ENCODE assay signal across 9 cellular contexts in genomic region chr10:3036155-3036554, GRCh38. TPM values are rescaled to one million over a fixed set of nuclear protein-coding genes. Genes with fewer than 3 reads are reported as not detected.
A peak's percentile ranks its signal among the peaks of the same experiment; 100 is the strongest.
DNase-seq lines count a peak whose midpoint lies in the region; ATAC-seq and TF ChIP-seq lines count a peak whose summit lies in the region.
"Had no signal": no experiment of that assay in that cellular context is flagged by ENCODE, and none has a peak within 500 bp of the region (broad histone marks: within the 10 kb centered on the region; RNA-seq: fewer than 3 reads in every experiment).

No MANE protein-coding gene starts in this region.

- no peak overlapping the region for H3K4me2 ChIP-seq in hepatocyte

- no peaks in the 10 kb centered on the region for H4K20me1 ChIP-seq in hepatocyte (ENCODE audit: insufficient read depth, poor library complexity, severe bottlenecking)

- H3K4me1 Mint-ChIP-seq in activated B cell treated with CpG ODN at 0.5 μM for 24 hours, result peaks cover 45% of the 10 kb centered on the region
- peaks cover 0 to 2% (median 0%) of the 10 kb centered on the region in 4 donors for H3K4me1 Mint-ChIP-seq in CD4-positive, alpha-beta memory T cell
- H3K4me1 Mint-ChIP-seq: neural crest cell had no signal

- H3K27me3 ChIP-seq in hepatocyte, result no peaks in the 10 kb centered on the region
- no peaks in the 10 kb centered on the region for H3K27me3 ChIP-seq in CD4-positive, alpha-beta memory T cell (ENCODE audit: insufficient read depth, low read length)

- peak overlapping the region; percentile 25 for H3K4me3 Mint-ChIP-seq in activated B cell treated with CpG ODN at 0.5 μM for 24 hours
- no peak overlapping the region for H3K4me3 Mint-ChIP-seq in CD4-positive, alpha-beta memory T cell
- H3K4me3 Mint-ChIP-seq: neural crest cell had no signal

- no peaks in the 10 kb centered on the region for H3K27me3 Mint-ChIP-seq in activated B cell treated with CpG ODN at 0.5 μM for 24 hours
- H3K27me3 Mint-ChIP-seq in CD4-positive, alpha-beta memory T cell, result peaks cover 28 to 34% of the 10 kb centered on the region in 2 donors

- CTCF ChIA-PET in activated B cell treated with CpG ODN at 0.5 μM for 24 hours (lab: Charles Lee), result no interaction called here
- CTCF ChIA-PET in CD4-positive, alpha-beta memory T cell (lab: Charles Lee; ENCODE audit: partially characterized antibody), result interaction anchor here (0.7 kb wide), 1 partner anchor 8 kb away, joined by 3 read pairs; no protein-coding TSS in a partner anchor

- DNase-seq in activated B cell treated with CpG ODN at 0.5 μM for 24 hours (no peak), hepatocyte (ENCODE audit: low spot score) (no peak), AG08395 (ENCODE audit: low spot score) (no peak), H4 (ENCODE audit: low spot score) (no peak)
- no peak for DNase-seq in CD4-positive, alpha-beta memory T cell

- H3K9me3 Mint-ChIP-seq in activated B cell treated with CpG ODN at 0.5 μM for 24 hours, result peaks cover 11% of the 10 kb centered on the region
- peaks cover 0 to 15% (median 7%) of the 10 kb centered on the region in 8 donors for H3K9me3 Mint-ChIP-seq in CD4-positive, alpha-beta memory T cell

- peak; percentile 95 for ATAC-seq in GM18517 (IDR thresholded peaks at IDR 0.05; ENCODE audit: unreplicated experiment)
- peak; percentile 99 for ATAC-seq in GM21447 (IDR thresholded peaks at IDR 0.05; ENCODE audit: unreplicated experiment)
- peak; percentile 96 for ATAC-seq in HG03159 (IDR thresholded peaks at IDR 0.05; ENCODE audit: unreplicated experiment)
- peak; percentile 90 for ATAC-seq in activated B cell treated with CpG ODN at 0.5 μM for 24 hours (ENCODE audit: low read depth)

- H3K4me1 ChIP-seq in hepatocyte (ENCODE audit: insufficient read depth), result no peaks in the 10 kb centered on the region
- no peaks in the 10 kb centered on the region for H3K4me1 ChIP-seq in CD4-positive, alpha-beta memory T cell (ENCODE audit: insufficient read depth, low read length)

- no peak overlapping the region for H2AFZ ChIP-seq in hepatocyte

- H3K9me2 ChIP-seq in hepatocyte (replicated peaks; ENCODE audit: insufficient read depth), result no peaks in the 10 kb centered on the region

- no peaks in the 10 kb centered on the region for H3K36me3 ChIP-seq in hepatocyte (replicated peaks; ENCODE audit: insufficient read depth, low read depth)
- H3K36me3 ChIP-seq in CD4-positive, alpha-beta memory T cell (ENCODE audit: insufficient read depth, low read length), result no peaks in the 10 kb centered on the region

- peak overlapping the region; percentile 78 for H3K27ac Mint-ChIP-seq in activated B cell treated with CpG ODN at 0.5 μM for 24 hours
- no peak overlapping the region for H3K27ac Mint-ChIP-seq in CD4-positive, alpha-beta memory T cell

- POLR2A ChIA-PET in activated B cell treated with CpG ODN at 0.5 μM for 24 hours (lab: Charles Lee), result no interaction called here
- POLR2A ChIA-PET in CD4-positive, alpha-beta memory T cell (lab: Charles Lee; ENCODE audit: partially characterized antibody), result no interaction called here

- no peak overlapping the region for H3K4me3 ChIP-seq in hepatocyte
- H3K4me3 ChIP-seq in CD4-positive, alpha-beta memory T cell (ENCODE audit: low read length in 2 of 2), result no peak overlapping the region

- no peaks in the 10 kb centered on the region for H3K36me3 Mint-ChIP-seq in activated B cell treated with CpG ODN at 0.5 μM for 24 hours (ENCODE audit: low read depth)
- H3K36me3 Mint-ChIP-seq in CD4-positive, alpha-beta memory T cell, result no peaks in the 10 kb centered on the region

- no peaks in the 10 kb centered on the region for H3K9me3 ChIP-seq in hepatocyte (ENCODE audit: low read depth)
- H3K9me3 ChIP-seq in CD4-positive, alpha-beta memory T cell (ENCODE audit: control insufficient read depth in 1 of 2, low read length in 2 of 2), result no peaks in the 10 kb centered on the region

- TF ChIP-seq CTCF in activated B cell treated with CpG ODN at 0.5 μM for 24 hours (IDR thresholded peaks at IDR 0.05) (no peak), hepatocyte (IDR thresholded peaks at IDR 0.05; ENCODE audit: poor library complexity) (no peak)

- WGBS in hepatocyte (ENCODE audit: low lambda C conversion rate, missing lambda C conversion rate), result 85% methylated on average over 6 of the region's 6 CpGs

- no peaks in the 10 kb centered on the region for H3K79me2 ChIP-seq in hepatocyte

- H3K27ac ChIP-seq in hepatocyte, result no peak overlapping the region
- no peak overlapping the region for H3K27ac ChIP-seq in CD4-positive, alpha-beta memory T cell (ENCODE audit: low read depth, low read length)

- intact Hi-C loops in activated B cell treated with CpG ODN at 0.5 μM for 24 hours (cut with micrococcal nuclease), result loop anchor here (1.0 to 5.0 kb wide), 3 partner anchors 29 to 1374 kb away; no protein-coding TSS in a partner anchor
- intact Hi-C loops in CD4-positive, alpha-beta memory T cell (cut with micrococcal nuclease), result no loop called here

RNA-seq across cellular contexts. Expression of gene PFKP, which starts 31.2 kb away (rescaled TPM):
- total RNA-seq in activated B cell treated with CpG ODN at 0.5 μM for 24 hours (42.8 and 44.7 TPM in 2 replicates), hepatocyte (17.5 and 24.6 TPM in 2 replicates)
- 48.9 and 56.0 TPM in 2 replicates for polyA plus RNA-seq in hepatocyte
- total RNA-seq in H4 (2014; rRNA removed; shearing (Covaris generic)), result 98.8 and 119 TPM in 2 replicates
- total RNA-seq in CD4-positive, alpha-beta memory T cell, result 10 to 100 TPM; 83.2 to 83.6 TPM
- 10 to 100 TPM; 62.4 to 63.1 TPM for polyA plus RNA-seq in CD4-positive, alpha-beta memory T cell
